Comparison of ENCODE assay signal across 8 cellular contexts in genomic region chr20:49791165-49791564, GRCh38.
"Had no signal": no experiment of that assay in that cellular context is flagged by ENCODE, and none has a peak within 500 bp of the region (broad histone marks: within the 10 kb centered on the region; RNA-seq: fewer than 3 reads in every experiment).

No MANE protein-coding gene starts in this region.

- H3K27me3 Mint-ChIP-seq: stimulated activated memory B cell treated with anti-CD40 and anti-IgM and Interleukin-4, amounts not matched to agents 10 μg/mL and 1 μg/mL and 100 μg/mL, for 72 hours had no signal

- H3K27me3 ChIP-seq: ascending aorta, pancreas, tibial nerve had no signal

- H3K4me3 ChIP-seq: ascending aorta, pancreas, tibial nerve had no signal

- H3K36me3 Mint-ChIP-seq: activated CD4-positive, alpha-beta memory T cell treated with anti-CD3 and anti-CD28 coated beads for 36 hours; stimulated activated memory B cell treated with anti-CD40 and anti-IgM and Interleukin-4, amounts not matched to agents 10 μg/mL and 1 μg/mL and 100 μg/mL, for 72 hours had no signal

- H3K9me3 ChIP-seq: ascending aorta, pancreas, tibial nerve had no signal

- DNase-seq: activated CD4-positive, alpha-beta memory T cell treated with anti-CD3 and anti-CD28 coated beads for 36 hours; activated naive CD8-positive, alpha-beta T cell treated with anti-CD3 and anti-CD28 coated beads, Interleukin-2, amount 10 ng/mL, durations not matched to agents 7 days and 5 days; activated T-cell treated with anti-CD3 and anti-CD28 coated beads, Interleukin-2, amount 50 U/mL, for 72 hours; pancreas had no signal

- H3K9me3 Mint-ChIP-seq: activated CD4-positive, alpha-beta memory T cell treated with anti-CD3 and anti-CD28 coated beads for 36 hours; activated naive CD8-positive, alpha-beta T cell treated with anti-CD3 and anti-CD28 coated beads, Interleukin-2, amount 10 ng/mL, durations not matched to agents 7 days and 5 days; activated T-cell treated with anti-CD3 and anti-CD28 coated beads, Interleukin-2, amount 50 U/mL, for 72 hours; neural crest cell; stimulated activated memory B cell treated with anti-CD40 and anti-IgM and Interleukin-4, amounts not matched to agents 10 μg/mL and 1 μg/mL and 100 μg/mL, for 72 hours had no signal

- H3K4me1 ChIP-seq: ascending aorta, pancreas, tibial nerve had no signal

- FAIRE-seq: pancreas had no signal

- H3K36me3 ChIP-seq: ascending aorta, pancreas, tibial nerve had no signal

- ATAC-seq: activated T-cell treated with anti-CD3 and anti-CD28 coated beads, Interleukin-2, amount 50 U/mL, for 72 hours; pancreas; stimulated activated memory B cell treated with anti-CD40 and anti-IgM and Interleukin-4, amounts not matched to agents 10 μg/mL and 1 μg/mL and 100 μg/mL, for 72 hours had no signal

- H3K27ac ChIP-seq: ascending aorta, pancreas, tibial nerve had no signal

- H3K4me3 Mint-ChIP-seq: activated CD4-positive, alpha-beta memory T cell treated with anti-CD3 and anti-CD28 coated beads for 36 hours; activated naive CD8-positive, alpha-beta T cell treated with anti-CD3 and anti-CD28 coated beads, Interleukin-2, amount 10 ng/mL, durations not matched to agents 7 days and 5 days; activated T-cell treated with anti-CD3 and anti-CD28 coated beads, Interleukin-2, amount 50 U/mL, for 72 hours; neural crest cell; stimulated activated memory B cell treated with anti-CD40 and anti-IgM and Interleukin-4, amounts not matched to agents 10 μg/mL and 1 μg/mL and 100 μg/mL, for 72 hours had no signal

- H3K27ac Mint-ChIP-seq: activated CD4-positive, alpha-beta memory T cell treated with anti-CD3 and anti-CD28 coated beads for 36 hours; activated naive CD8-positive, alpha-beta T cell treated with anti-CD3 and anti-CD28 coated beads, Interleukin-2, amount 10 ng/mL, durations not matched to agents 7 days and 5 days; activated T-cell treated with anti-CD3 and anti-CD28 coated beads, Interleukin-2, amount 50 U/mL, for 72 hours; stimulated activated memory B cell treated with anti-CD40 and anti-IgM and Interleukin-4, amounts not matched to agents 10 μg/mL and 1 μg/mL and 100 μg/mL, for 72 hours had no signal
